ENCODE assay signal across 1 cellular context in the genomic region with DNA sequence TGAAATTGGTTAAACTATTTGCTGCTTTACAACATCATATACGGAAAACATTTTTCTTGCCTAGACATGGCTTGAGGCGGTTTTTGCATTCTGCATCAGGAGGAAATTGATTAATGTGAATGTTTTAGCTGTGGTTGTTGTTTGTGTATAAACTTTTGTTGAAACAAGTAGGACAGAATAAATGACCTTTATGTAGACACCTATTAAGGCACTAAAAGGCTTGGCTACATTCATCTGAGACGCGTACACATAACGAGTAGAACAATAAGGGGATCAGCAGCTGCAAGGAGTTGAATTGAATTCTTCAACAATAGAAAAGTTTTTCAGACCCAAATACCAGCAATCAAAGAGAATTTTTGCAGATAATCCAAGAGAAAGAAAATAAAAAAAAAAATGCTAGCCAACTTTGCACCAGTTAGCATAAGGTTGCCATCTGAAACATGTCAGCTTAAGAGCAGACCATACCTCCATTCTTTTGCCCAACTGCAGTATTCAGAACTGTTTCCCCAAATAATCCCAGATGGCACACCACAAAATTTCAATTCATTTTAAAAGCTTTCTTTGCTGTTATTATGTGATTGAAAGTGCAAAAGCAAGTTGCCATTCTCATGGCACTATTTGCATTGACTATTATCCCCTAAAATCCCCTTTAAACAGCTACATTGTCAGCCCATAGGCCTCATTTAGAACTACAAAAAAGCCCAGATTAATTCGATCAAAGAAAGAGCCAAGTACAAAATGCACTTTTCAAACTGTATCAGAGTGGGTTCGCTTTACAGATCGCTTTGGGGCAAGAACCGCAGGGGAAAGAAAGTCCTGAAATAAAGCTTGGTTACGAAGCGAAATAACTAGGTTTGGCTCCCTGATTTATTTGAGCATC.
TF ChIP-seq lines count a peak whose summit lies in the region.

No MANE protein-coding gene starts in this region.

TF ChIP-seq in GM23338, 12 proteins besides CTCF, POLR2A, EP300 and RAD21 (continued from another document):
- TF ChIP-seq, protein P1, sequence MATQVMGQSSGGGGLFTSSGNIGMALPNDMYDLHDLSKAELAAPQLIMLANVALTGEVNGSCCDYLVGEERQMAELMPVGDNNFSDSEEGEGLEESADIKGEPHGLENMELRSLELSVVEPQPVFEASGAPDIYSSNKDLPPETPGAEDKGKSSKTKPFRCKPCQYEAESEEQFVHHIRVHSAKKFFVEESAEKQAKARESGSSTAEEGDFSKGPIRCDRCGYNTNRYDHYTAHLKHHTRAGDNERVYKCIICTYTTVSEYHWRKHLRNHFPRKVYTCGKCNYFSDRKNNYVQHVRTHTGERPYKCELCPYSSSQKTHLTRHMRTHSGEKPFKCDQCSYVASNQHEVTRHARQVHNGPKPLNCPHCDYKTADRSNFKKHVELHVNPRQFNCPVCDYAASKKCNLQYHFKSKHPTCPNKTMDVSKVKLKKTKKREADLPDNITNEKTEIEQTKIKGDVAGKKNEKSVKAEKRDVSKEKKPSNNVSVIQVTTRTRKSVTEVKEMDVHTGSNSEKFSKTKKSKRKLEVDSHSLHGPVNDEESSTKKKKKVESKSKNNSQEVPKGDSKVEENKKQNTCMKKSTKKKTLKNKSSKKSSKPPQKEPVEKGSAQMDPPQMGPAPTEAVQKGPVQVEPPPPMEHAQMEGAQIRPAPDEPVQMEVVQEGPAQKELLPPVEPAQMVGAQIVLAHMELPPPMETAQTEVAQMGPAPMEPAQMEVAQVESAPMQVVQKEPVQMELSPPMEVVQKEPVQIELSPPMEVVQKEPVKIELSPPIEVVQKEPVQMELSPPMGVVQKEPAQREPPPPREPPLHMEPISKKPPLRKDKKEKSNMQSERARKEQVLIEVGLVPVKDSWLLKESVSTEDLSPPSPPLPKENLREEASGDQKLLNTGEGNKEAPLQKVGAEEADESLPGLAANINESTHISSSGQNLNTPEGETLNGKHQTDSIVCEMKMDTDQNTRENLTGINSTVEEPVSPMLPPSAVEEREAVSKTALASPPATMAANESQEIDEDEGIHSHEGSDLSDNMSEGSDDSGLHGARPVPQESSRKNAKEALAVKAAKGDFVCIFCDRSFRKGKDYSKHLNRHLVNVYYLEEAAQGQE (IDR thresholded peaks at IDR 0.05; ENCODE audit: unreplicated experiment): no peak
TF ChIP-seq in GM23338: peak in this region for 0.
